Comparison of ENCODE assay signal across 11 cellular contexts in genomic region chr2:68734176-68734575, GRCh38. TPM values are rescaled to one million over a fixed set of nuclear protein-coding genes. Genes with fewer than 3 reads are reported as not detected.
DNase-seq lines count a peak whose midpoint lies in the region; ATAC-seq and TF ChIP-seq lines count a peak whose summit lies in the region.
"Had no signal": no experiment of that assay in that cellular context is flagged by ENCODE, and none has a peak within 500 bp of the region (broad histone marks: within the 10 kb centered on the region; RNA-seq: fewer than 3 reads in every experiment).

No MANE protein-coding gene starts in this region.

- intact Hi-C loops in colonic mucosa (cut with DNase I) (no loop called here), spleen (cut with DNase I; ENCODE audit: low total_unique reads) (no loop called here)

- H3F3A ChIP-seq in DOHH2 (ENCODE audit: control insufficient read depth, insufficient read depth), result peaks cover 22% of the 10 kb centered on the region
- H3F3A ChIP-seq in Loucy (ENCODE audit: low read depth), result no peaks in the 10 kb centered on the region

- H3K4me1 ChIP-seq in DOHH2 (ENCODE audit: control insufficient read depth, low read length), result peaks cover 72% of the 10 kb centered on the region
- peaks cover 60% of the 10 kb centered on the region for H3K4me1 ChIP-seq in Loucy (ENCODE audit: insufficient read depth, low read length, poor library complexity, severe bottlenecking)
- H3K4me1 ChIP-seq in colonic mucosa, result no peaks in the 10 kb centered on the region
- H3K4me1 ChIP-seq in spleen, result peaks cover 23 to 83% (median 53%) of the 10 kb centered on the region in 6 donors

- H4K20me1 ChIP-seq in DOHH2 (ENCODE audit: control insufficient read depth, insufficient read depth, low read depth, low read length) (no peaks in the 10 kb centered on the region), Loucy (ENCODE audit: insufficient read depth, low read length, poor library complexity, severe bottlenecking) (no peaks in the 10 kb centered on the region)

- H3K4me3 ChIP-seq in DOHH2 (ENCODE audit: low read length), result peak overlapping the region; percentile 77
- H3K4me3 ChIP-seq in Loucy (ENCODE audit: low read length, poor library complexity, severe bottlenecking), result peak overlapping the region; percentile 76
- no peak overlapping the region for H3K4me3 ChIP-seq in colonic mucosa
- peak overlapping the region in 2 of 8 donors; percentile 44 to 71 for H3K4me3 ChIP-seq in spleen

- H3K36me3 ChIP-seq in DOHH2 (ENCODE audit: control insufficient read depth, low read length) (no peaks in the 10 kb centered on the region; the same call in 1 of the 2 replicates), Loucy (ENCODE audit: insufficient read depth, low read length) (no peaks in the 10 kb centered on the region), colonic mucosa (no peaks in the 10 kb centered on the region), spleen (no peaks in the 10 kb centered on the region)

- ATAC-seq in GM19351 (IDR thresholded peaks at IDR 0.05; ENCODE audit: unreplicated experiment) (no peak), GM21786 (IDR thresholded peaks at IDR 0.05; ENCODE audit: unreplicated experiment) (no peak)

- H3K9ac ChIP-seq in Loucy (ENCODE audit: low read depth, low read length, poor library complexity, severe bottlenecking) (peak overlapping the region; percentile 84), colonic mucosa (ENCODE audit: low read depth in 2 of 2, low read length in 2 of 2) (peak overlapping the region in 1 of 2 donors; percentile 0)

- H3K9me2 ChIP-seq in DOHH2 (replicated peaks; ENCODE audit: control insufficient read depth, low read length), result no peaks in the 10 kb centered on the region
- no peaks in the 10 kb centered on the region for H3K9me2 ChIP-seq in Loucy (replicated peaks; ENCODE audit: low read depth, low read length)

- H3K27me3 ChIP-seq in DOHH2 (ENCODE audit: control insufficient read depth, low read length) (no peaks in the 10 kb centered on the region), Loucy (ENCODE audit: insufficient read depth, low read length, poor library complexity, severe bottlenecking) (no peaks in the 10 kb centered on the region), colonic mucosa (no peaks in the 10 kb centered on the region), spleen (replicated peaks in 1 of 7) (no peaks in the 10 kb centered on the region)

- H3K9me3 ChIP-seq in DOHH2 (ENCODE audit: control insufficient read depth, insufficient read depth, low read length) (no peaks in the 10 kb centered on the region), Loucy (ENCODE audit: insufficient read depth, low read depth, low read length) (no peaks in the 10 kb centered on the region), colonic mucosa (no peaks in the 10 kb centered on the region), spleen (no peaks in the 10 kb centered on the region)

- TF ChIP-seq CTCF in DOHH2 (IDR thresholded peaks at IDR 0.05; ENCODE audit: low read depth, low read length, poor library complexity, severe bottlenecking), result no peak
- TF ChIP-seq CTCF in Loucy (conservative IDR thresholded peaks at IDR 0.05; ENCODE audit: low read length), result no peak
- no peak for TF ChIP-seq CTCF in colonic mucosa (IDR thresholded peaks at IDR 0.05)
- no peak for TF ChIP-seq CTCF in spleen (IDR thresholded peaks at IDR 0.05 in 8 of 11, conservative IDR thresholded peaks at IDR 0.05 in 3 of 11)

- H3K27ac ChIP-seq in DOHH2 (ENCODE audit: low read depth, low read length) (peak overlapping the region; percentile 95), colonic mucosa (peak overlapping the region; percentile 63), spleen (peak overlapping the region; percentile 87 to 95 (median 92))

- no peak overlapping the region; the same call in 1 of the 2 replicates for H2AFZ ChIP-seq in Loucy (ENCODE audit: low read length)

- DNase-seq in colonic mucosa (no peak), spleen (no peak), NCI-H1417 (lab: John Stamatoyannopoulos, UW) (no peak)
- DNase-seq in effector CD8-positive, alpha-beta T cell (lab: John Stamatoyannopoulos, UW), result no peak
- DNase-seq: DMS79 treated with DMSO at 0.1 percent for 48 hours, foreskin fibroblast, NCI-H774 had no signal

- 25 to 54% (median 45%) methylated on average over 3 of the region's 3 CpGs for WGBS in spleen, 5 donors

- no peak for TF ChIP-seq POLR2A in spleen (IDR thresholded peaks at IDR 0.05)

- peak overlapping the region; percentile 84 for H3K4me2 ChIP-seq in DOHH2 (ENCODE audit: low read length)
- peak overlapping the region; percentile 92 for H3K4me2 ChIP-seq in Loucy (ENCODE audit: low read depth, low read length, poor library complexity, severe bottlenecking)

- H3K79me2 ChIP-seq in DOHH2 (ENCODE audit: control insufficient read depth, low read length), result peaks cover 41% of the 10 kb centered on the region
- H3K79me2 ChIP-seq in Loucy (ENCODE audit: insufficient read depth, low read length), result peaks cover 45% of the 10 kb centered on the region

RNA-seq across cellular contexts. Expression of gene ARHGAP25, which starts 0.4 kb away (rescaled TPM):
- 1 to 10 TPM; 3.6 to 3.7 TPM for total RNA-seq in colonic mucosa
- total RNA-seq in spleen, result 100 to 1,000 TPM; 119 to 173 (median 144) TPM
- polyA plus RNA-seq in spleen, result 100 to 1,000 TPM in 2 of 3 donors, 10 to 100 TPM in 1; 72.0 to 111 (median 103) TPM

Comparison
In these comparisons a context has a peak if more than half of its experiments do, and no peak if none do; other contexts are left out.
1. RNA of gene ARHGAP25, which starts 0.4 kb away (total RNA-seq): 119 to 173 TPM in spleen; 3.6 to 3.7 TPM in colonic mucosa; every median in the first group is over 10 times any median in the second.
2. Peak in every context shown above with its lines, with median percentiles within 50 percentile points of each other: H3K27ac ChIP-seq.